ENCODE assay signal across 8 cellular contexts in genomic region chr1:230426246-230427101, GRCh38. TPM values are rescaled to one million over a fixed set of nuclear protein-coding genes. Genes with fewer than 3 reads are reported as not detected.
DNase-seq lines count a peak whose midpoint lies in the region; ATAC-seq, FAIRE-seq and TF ChIP-seq lines count a peak whose summit lies in the region.

PGBD5 (minus strand) TSS chr1:230426332; CDS start chr1:230425928, 404 bp downstream.

- no peak within 1 kb of the TSS for H3K4me2 ChIP-seq in fibroblast of lung (ENCODE audit: extremely low read depth, insufficient read depth, low read length)

- H3K4me3 Mint-ChIP-seq in activated T-cell treated with anti-CD3 and anti-CD28 coated beads, Interleukin-2, amount 50 U/mL, for 4 hours = peak within 1 kb of the TSS; percentile 71
- peak within 1 kb of the TSS; percentile 81 for H3K4me3 Mint-ChIP-seq in natural killer cell treated with Interleukin-12 subunit alpha and Interleukin-12 subunit beta and Interleukin-15 and Interleukin-18, amount 100 ng/mL, for 72 hours

- H3K27me3 ChIP-seq in fibroblast of lung (ENCODE audit: control insufficient read depth, insufficient read depth, low read length) = peaks cover 16% of the 10 kb centered on the region
- H3K27me3 ChIP-seq in stomach = peaks cover 10 to 75% (median 33%) of the 10 kb centered on the region in 3 donors

- TF ChIP-seq CTCF in fibroblast of lung (conservative IDR thresholded peaks at IDR 0.05 in 1 of 2, IDR thresholded peaks at IDR 0.05 in 1 of 2; ENCODE audit: low read depth in 1 of 2, low read length in 2 of 2) = no peak
- TF ChIP-seq CTCF in stomach (IDR thresholded peaks at IDR 0.05) = no peak

- DNase-seq in COLO829 (ENCODE audit: low spot score) = peak; percentile 57
- DNase-seq in HTR-8/SVneo (ENCODE audit: insufficient read length, low spot score) = peak; percentile 67
- peak; percentile 18 for DNase-seq in NOMO-1 treated with dmso at 0.1 percent for 144 hours (lab: John Stamatoyannopoulos, UW; ENCODE audit: unreplicated experiment)
- peak; percentile 7 for DNase-seq in activated T-cell treated with anti-CD3 and anti-CD28 coated beads, Interleukin-2, amount 50 U/mL, for 4 hours
- peak; percentile 48 to 65 for DNase-seq in fibroblast of lung (ENCODE audit: low read depth in 2 of 2)
- peak; percentile 70 for DNase-seq in natural killer cell treated with Interleukin-12 subunit alpha and Interleukin-12 subunit beta and Interleukin-15 and Interleukin-18, amount 100 ng/mL, for 72 hours (ENCODE audit: low spot score)
- DNase-seq in stomach = peak; percentile 77

- H3K9me3 Mint-ChIP-seq in activated T-cell treated with anti-CD3 and anti-CD28 coated beads, Interleukin-2, amount 50 U/mL, for 4 hours = no peaks in the 10 kb centered on the region
- H3K9me3 Mint-ChIP-seq in natural killer cell treated with Interleukin-12 subunit alpha and Interleukin-12 subunit beta and Interleukin-15 and Interleukin-18, amount 100 ng/mL, for 72 hours = peaks cover 5% of the 10 kb centered on the region

- H3K9ac ChIP-seq in fibroblast of lung (ENCODE audit: insufficient read depth, low read length) = no peak within 1 kb of the TSS

- H3K27ac ChIP-seq in fibroblast of lung (ENCODE audit: insufficient read depth, low read length) (no peak within 1 kb of the TSS), stomach (peak within 1 kb of the TSS in 1 of 5 donors; percentile 28)

- no peak for TF ChIP-seq EP300 in stomach (IDR thresholded peaks at IDR 0.05)

- 1 to 15% (median 3%) methylated on average over 9 to 83 of the region's 93 CpGs for WGBS in stomach, 5 donors

- no peak within 1 kb of the TSS for H2AFZ ChIP-seq in fibroblast of lung (ENCODE audit: low read length)

- peak; percentile 86 for ATAC-seq in GM21367 (IDR thresholded peaks at IDR 0.05; ENCODE audit: unreplicated experiment)
- ATAC-seq in activated T-cell treated with anti-CD3 and anti-CD28 coated beads, Interleukin-2, amount 50 U/mL, for 4 hours = peak; percentile 86 to 89
- ATAC-seq in natural killer cell treated with Interleukin-12 subunit alpha and Interleukin-12 subunit beta and Interleukin-15 and Interleukin-18, amount 100 ng/mL, for 72 hours = peak; percentile 91 to 93

- TF ChIP-seq POLR2A in stomach (IDR thresholded peaks at IDR 0.05) = no peak

- peak within 1 kb of the TSS in 1 of 2 donors; percentile 19 for H3K27ac Mint-ChIP-seq in natural killer cell treated with Interleukin-12 subunit alpha and Interleukin-12 subunit beta and Interleukin-15 and Interleukin-18, amount 100 ng/mL, for 72 hours

- H3K27me3 Mint-ChIP-seq in activated T-cell treated with anti-CD3 and anti-CD28 coated beads, Interleukin-2, amount 50 U/mL, for 4 hours (ENCODE audit: low read depth) = peaks cover 61% of the 10 kb centered on the region
- peaks cover 39 to 62% of the 10 kb centered on the region in 2 donors for H3K27me3 Mint-ChIP-seq in natural killer cell treated with Interleukin-12 subunit alpha and Interleukin-12 subunit beta and Interleukin-15 and Interleukin-18, amount 100 ng/mL, for 72 hours

- intact Hi-C loops in stomach (cut with DNase I; ENCODE audit: low total_unique reads) = no loop called here

- H3K4me3 ChIP-seq in fibroblast of lung (replicated peaks in 1 of 4; ENCODE audit: control extremely low read depth in 1 of 4, insufficient read depth in 1 of 4, low read depth in 3 of 4, low read length in 4 of 4) = peak within 1 kb of the TSS in 2 of 4 experiments; percentile 25 to 50
- H3K4me3 ChIP-seq in stomach = peak within 1 kb of the TSS; percentile 51 to 76 (median 64)

- no peaks in the 10 kb centered on the region for H3K9me3 ChIP-seq in fibroblast of lung (ENCODE audit: control insufficient read depth, insufficient read depth, low read depth, low read length)
- H3K9me3 ChIP-seq in stomach = no peaks in the 10 kb centered on the region

- H3K4me1 Mint-ChIP-seq in activated T-cell treated with anti-CD3 and anti-CD28 coated beads, Interleukin-2, amount 50 U/mL, for 4 hours (ENCODE audit: low read depth) = peaks cover 14% of the 10 kb centered on the region
- peaks cover 17 to 19% of the 10 kb centered on the region in 2 donors for H3K4me1 Mint-ChIP-seq in natural killer cell treated with Interleukin-12 subunit alpha and Interleukin-12 subunit beta and Interleukin-15 and Interleukin-18, amount 100 ng/mL, for 72 hours (ENCODE audit: low read depth in 2 of 2)

- no peaks in the 10 kb centered on the region for H3K79me2 ChIP-seq in fibroblast of lung (ENCODE audit: control insufficient read depth, insufficient read depth, low read length)

- H3K36me3 Mint-ChIP-seq in activated T-cell treated with anti-CD3 and anti-CD28 coated beads, Interleukin-2, amount 50 U/mL, for 4 hours (ENCODE audit: insufficient read depth) = no peaks in the 10 kb centered on the region
- H3K36me3 Mint-ChIP-seq in natural killer cell treated with Interleukin-12 subunit alpha and Interleukin-12 subunit beta and Interleukin-15 and Interleukin-18, amount 100 ng/mL, for 72 hours = peaks cover 7% of the 10 kb centered on the region

- H3K36me3 ChIP-seq in fibroblast of lung (ENCODE audit: control insufficient read depth, insufficient read depth, low read length) = no peaks in the 10 kb centered on the region
- H3K36me3 ChIP-seq in stomach = no peaks in the 10 kb centered on the region

- H3K4me1 ChIP-seq in fibroblast of lung (ENCODE audit: control insufficient read depth, extremely low read depth, insufficient read depth, low read length) (no peaks in the 10 kb centered on the region), stomach (peaks cover 11 to 23% (median 19%) of the 10 kb centered on the region in 4 donors)

- FAIRE-seq in HTR-8/SVneo (lab: Jason Lieb, UNC) = no peak

- no peaks in the 10 kb centered on the region for H4K20me1 ChIP-seq in fibroblast of lung (ENCODE audit: control insufficient read depth, extremely low read depth, insufficient read depth, low read length)

RNA-seq across cellular contexts. Expression of gene PGBD5, which starts in this region (rescaled TPM):
- under 1 TPM in 2 of 3 donors, not detected in 1; 0.08 to 0.10 TPM for total RNA-seq in activated T-cell treated with anti-CD3 and anti-CD28 coated beads, Interleukin-2, amount 50 U/mL, for 4 hours
- total RNA-seq in fibroblast of lung (0.17 and 0.51 TPM in 2 replicates), stomach (under 1 TPM; under 0.01 to 0.87 (median 0.37) TPM)
- polyA plus RNA-seq in fibroblast of lung (0.05 and 0.10 TPM in 2 replicates), stomach (1 to 10 TPM in 1 of 3 donors, under 1 TPM in 2; 0.20 to 1.2 (median 0.31) TPM)
- 0.02 and 0.10 TPM in 2 replicates for polyA plus RNA-seq in fibroblast of lung (2012)
- 0.15 TPM in 1 of 2 replicates, not detected in the other for polyA minus RNA-seq in fibroblast of lung (ENCODE audit: low replicate concordance)
- under 1 TPM in 1 of 2 donors, not detected in 1; 0.03 TPM for total RNA-seq in natural killer cell treated with Interleukin-12 subunit alpha and Interleukin-12 subunit beta and Interleukin-15 and Interleukin-18, amount 100 ng/mL, for 72 hours

Comparison
In these comparisons a context has a peak if more than half of its experiments do, and no peak if none do; other contexts are left out.
1. Peak in DNase-seq and ATAC-seq in activated T-cell treated with anti-CD3 and anti-CD28 coated beads, Interleukin-2, amount 50 U/mL, for 4 hours; RNA of the gene not detected or under 1 TPM.
2. Peak in DNase-seq in fibroblast of lung; RNA of the gene not detected or under 1 TPM.
3. Peak in DNase-seq and ATAC-seq in natural killer cell treated with Interleukin-12 subunit alpha and Interleukin-12 subunit beta and Interleukin-15 and Interleukin-18, amount 100 ng/mL, for 72 hours; RNA of the gene not detected or under 1 TPM.
4. DNase-seq: peak in every context shown above with its lines; median percentile 77 in stomach; 70 in natural killer cell treated with Interleukin-12 subunit alpha and Interleukin-12 subunit beta and Interleukin-15 and Interleukin-18, amount 100 ng/mL, for 72 hours; 67 in HTR-8/SVneo; 57 in COLO829; 56 in fibroblast of lung; 18 in NOMO-1 treated with dmso at 0.1 percent for 144 hours; 7 in activated T-cell treated with anti-CD3 and anti-CD28 coated beads, Interleukin-2, amount 50 U/mL, for 4 hours.